8 cellular contexts compared by ENCODE assay signal in the genomic region with DNA sequence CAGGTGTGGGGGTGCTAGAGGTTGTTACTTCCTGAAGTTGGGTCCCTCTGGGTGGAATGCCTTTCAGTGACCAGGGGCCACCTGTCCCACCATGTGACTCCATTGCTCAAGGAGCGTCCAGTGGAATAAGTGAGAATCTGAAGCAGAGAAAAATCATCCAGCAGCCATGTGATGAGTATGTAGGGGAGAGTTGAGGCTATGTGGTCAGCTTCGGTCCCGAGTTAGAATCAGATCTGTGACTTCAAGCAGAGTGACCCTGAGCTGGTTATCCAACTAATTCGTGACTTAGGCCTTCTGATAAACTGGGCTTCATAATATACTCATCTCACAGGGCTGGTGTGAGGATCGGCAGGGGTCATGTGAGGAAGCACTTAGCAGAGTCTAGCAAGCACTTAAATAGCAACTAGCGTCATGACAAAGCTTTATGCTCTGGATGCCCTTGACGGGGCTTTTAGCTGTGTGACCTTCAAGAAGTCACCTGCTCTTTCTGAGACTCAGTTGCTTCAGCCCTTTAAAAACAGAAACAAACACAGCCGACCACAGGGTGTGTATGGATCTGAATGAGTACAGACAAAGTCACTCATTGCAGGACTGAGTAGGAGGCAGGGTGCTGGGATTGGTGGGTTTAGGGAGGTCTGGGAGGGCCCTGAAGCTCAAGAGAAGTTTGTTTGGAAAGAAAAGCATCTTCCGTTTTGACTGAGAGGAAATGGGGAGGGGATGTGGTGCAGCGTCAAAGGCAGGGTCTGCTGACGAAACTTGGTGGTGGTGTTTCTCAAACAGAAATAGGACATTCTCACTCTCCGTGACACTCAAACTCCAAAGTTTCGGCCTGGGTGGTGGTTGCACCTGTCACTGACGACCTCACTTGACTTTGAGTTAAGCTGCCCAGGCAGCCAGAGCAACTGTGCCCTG.
A peak's percentile ranks its signal among the peaks of the same experiment; 100 is the strongest.
DNase-seq lines count a peak whose midpoint lies in the region; ATAC-seq lines count a peak whose summit lies in the region.

No MANE protein-coding gene starts in this region.

- H3K4me3 ChIP-seq in neuronal stem cell (ENCODE audit: low read length in 2 of 2): no peak overlapping the region

- H3K4ac ChIP-seq in neuronal stem cell (ENCODE audit: low read length): no peak overlapping the region

- H3K27ac Mint-ChIP-seq in dendritic cell treated with granulocyte-macrophage colony-stimulating factor and Interleukin-4, amounts not matched to agents 40 ng/mL and 50 ng/mL, for 4 days: peak overlapping the region; percentile 32

- intact Hi-C loops in dendritic cell treated with granulocyte-macrophage colony-stimulating factor and Interleukin-4, amounts not matched to agents 40 ng/mL and 50 ng/mL, for 4 days (cut with micrococcal nuclease): no loop called here

- no peaks in the 10 kb centered on the region for H3K27me3 Mint-ChIP-seq in dendritic cell treated with granulocyte-macrophage colony-stimulating factor and Interleukin-4, amounts not matched to agents 40 ng/mL and 50 ng/mL, for 4 days

- H3K4me1 Mint-ChIP-seq in dendritic cell treated with granulocyte-macrophage colony-stimulating factor and Interleukin-4, amounts not matched to agents 40 ng/mL and 50 ng/mL, for 4 days (ENCODE audit: low read depth): peaks cover 33% of the 10 kb centered on the region

- no peak overlapping the region for H2BK120ac ChIP-seq in neuronal stem cell (ENCODE audit: low read depth, low read length)

- H3K79me1 ChIP-seq in neuronal stem cell (ENCODE audit: low read depth, low read length): no peaks in the 10 kb centered on the region

- no peak overlapping the region for H3K18ac ChIP-seq in neuronal stem cell (ENCODE audit: low read length)

- WGBS in neuronal stem cell (ENCODE audit: extremely low coverage in 2 of 2, insufficient read length in 2 of 2, insufficient replicate concordance in 1 of 2), 2 donors: no CpG with 5 or more reads among the region's 14 CpGs

- H3K9ac ChIP-seq in neuronal stem cell (ENCODE audit: low read depth, low read length, poor library complexity): no peak overlapping the region

- H2BK5ac ChIP-seq in neuronal stem cell (ENCODE audit: low read length): no peak overlapping the region

- no peak overlapping the region for H2BK15ac ChIP-seq in neuronal stem cell (ENCODE audit: low read length)

- no peak overlapping the region for H2AK5ac ChIP-seq in neuronal stem cell (ENCODE audit: low read depth, low read length)

- no peaks in the 10 kb centered on the region for H3K36me3 ChIP-seq in neuronal stem cell (replicated peaks in 1 of 2; ENCODE audit: control insufficient read depth in 2 of 2, insufficient read depth in 2 of 2, low read length in 2 of 2)

- no peak overlapping the region for H3K27ac ChIP-seq in neuronal stem cell (replicated peaks; ENCODE audit: low read length)

- H3K4me2 ChIP-seq in neuronal stem cell (ENCODE audit: insufficient read depth, low read length, poor library complexity, severe bottlenecking): no peak overlapping the region

- no peak overlapping the region for H3K4me3 Mint-ChIP-seq in dendritic cell treated with granulocyte-macrophage colony-stimulating factor and Interleukin-4, amounts not matched to agents 40 ng/mL and 50 ng/mL, for 4 days

- no peaks in the 10 kb centered on the region for H3K9me3 Mint-ChIP-seq in dendritic cell treated with granulocyte-macrophage colony-stimulating factor and Interleukin-4, amounts not matched to agents 40 ng/mL and 50 ng/mL, for 4 days

- no peaks in the 10 kb centered on the region for H3K27me3 ChIP-seq in neuronal stem cell (ENCODE audit: control insufficient read depth in 3 of 3, insufficient read depth in 3 of 3, low read depth in 1 of 3, low read length in 3 of 3)

- H3K36me3 Mint-ChIP-seq in dendritic cell treated with granulocyte-macrophage colony-stimulating factor and Interleukin-4, amounts not matched to agents 40 ng/mL and 50 ng/mL, for 4 days (ENCODE audit: low read depth): no peaks in the 10 kb centered on the region

- H4K91ac ChIP-seq in neuronal stem cell (ENCODE audit: low read depth, low read length, poor library complexity): no peak overlapping the region

- no peak overlapping the region for H2BK12ac ChIP-seq in neuronal stem cell (ENCODE audit: low read length)

- ATAC-seq in GM18870 (IDR thresholded peaks at IDR 0.05; ENCODE audit: unreplicated experiment): peak; percentile 88
- ATAC-seq in HG03039 (IDR thresholded peaks at IDR 0.05; ENCODE audit: unreplicated experiment): peak; percentile 83

- H3K23ac ChIP-seq in neuronal stem cell (ENCODE audit: low read depth, low read length, poor library complexity): no peak overlapping the region

- no peak overlapping the region for H4K8ac ChIP-seq in neuronal stem cell (ENCODE audit: low read depth, low read length)

- no peak overlapping the region for H3K14ac ChIP-seq in neuronal stem cell (ENCODE audit: low read length)

- H3K9me3 ChIP-seq in neuronal stem cell (replicated peaks in 1 of 2; ENCODE audit: control insufficient read depth in 2 of 2, insufficient read depth in 1 of 2, low read depth in 1 of 2, low read length in 2 of 2): no peaks in the 10 kb centered on the region

- DNase-seq in T-helper 2 cell (peak in 4 of 5 experiments; percentile 35 to 99 (median 76)), neuronal stem cell (ENCODE audit: low spot score) (no peak), DMS 273 treated with DMSO at 0.1 percent for 48 hours (lab: John Stamatoyannopoulos, UW) (no peak), OCI-M1 (lab: John Stamatoyannopoulos, UW) (no peak)
- peak; percentile 53 for DNase-seq in stimulated activated CD8-positive, alpha-beta memory T cell treated with anti-CD3 and anti-CD28 coated beads, Interleukin-4, amount 100 ng/mL, for 24 hours (ENCODE audit: low read depth)

- H3K4me1 ChIP-seq in neuronal stem cell (ENCODE audit: control insufficient read depth in 2 of 2, insufficient read depth in 1 of 2, low read depth in 1 of 2, low read length in 2 of 2): no peaks in the 10 kb centered on the region

- no peak overlapping the region for H2AFZ ChIP-seq in neuronal stem cell (ENCODE audit: low read length)

Comparison
In these comparisons a context has a peak if more than half of its experiments do, and no peak if none do; other contexts are left out.
1. DNase-seq: peak in T-helper 2 cell (4 of 5) and stimulated activated CD8-positive, alpha-beta memory T cell treated with anti-CD3 and anti-CD28 coated beads, Interleukin-4, amount 100 ng/mL, for 24 hours (single experiment); none in neuronal stem cell (single experiment), DMS 273 treated with DMSO at 0.1 percent for 48 hours (single experiment) and OCI-M1 (single experiment).